ENCODE assay signal across 22 cellular contexts in genomic region chr2:3432693-3433338, GRCh38. TPM values are rescaled to one million over a fixed set of nuclear protein-coding genes. Genes with fewer than 3 reads are reported as not detected.
DNase-seq lines count a peak whose midpoint lies in the region; ATAC-seq and TF ChIP-seq lines count a peak whose summit lies in the region.
"Had no signal": no experiment of that assay in that cellular context is flagged by ENCODE, and none has a peak within 500 bp of the region (broad histone marks: within the 10 kb centered on the region; RNA-seq: fewer than 3 reads in every experiment).

No MANE protein-coding gene starts in this region.

- intact Hi-C loops in upper lobe of right lung (cut with DNase I) = no loop called here

- H3K4me3 ChIP-seq in upper lobe of right lung = no peak overlapping the region
- H3K4me3 ChIP-seq: A549, GM12878, prostate gland, stomach had no signal

- H3K4me1 ChIP-seq in upper lobe of right lung = no peaks in the 10 kb centered on the region
- H3K4me1 ChIP-seq: A549, prostate gland, stomach had no signal

- H3K27me3 ChIP-seq in upper lobe of right lung = no peaks in the 10 kb centered on the region
- H3K27me3 ChIP-seq: stomach had no signal

- TF ChIP-seq CTCF in glutamatergic neuron (IDR thresholded peaks at IDR 0.05; ENCODE audit: partially characterized antibody, unreplicated experiment) (no peak), upper lobe of right lung (IDR thresholded peaks at IDR 0.05) (no peak)

- H3K36me3 ChIP-seq in upper lobe of right lung = peaks cover 66% of the 10 kb centered on the region
- H3K36me3 ChIP-seq: prostate gland had no signal

- H3K4me1 Mint-ChIP-seq in activated naive CD8-positive, alpha-beta T cell (ENCODE audit: low read depth) = no peaks in the 10 kb centered on the region
- H3K4me1 Mint-ChIP-seq in activated naive CD8-positive, alpha-beta T cell treated with anti-CD3 and anti-CD28 coated beads for 36 hours = peaks cover under 1% of the 10 kb centered on the region
- H3K4me1 Mint-ChIP-seq in glutamatergic neuron (ENCODE audit: low read depth, unreplicated experiment) = peaks cover 39% of the 10 kb centered on the region
- H3K4me1 Mint-ChIP-seq: B cell, IgD-negative memory B cell had no signal

- no peak for DNase-seq in activated naive CD8-positive, alpha-beta T cell treated with anti-CD3 and anti-CD28 coated beads for 36 hours
- DNase-seq in glutamatergic neuron (no peak), medulla oblongata (ENCODE audit: extremely low spot score) (peak; percentile 34), upper lobe of right lung (no peak), inferior parietal cortex (ENCODE audit: extremely low spot score) (no peak)
- DNase-seq: activated CD4-positive, alpha-beta memory T cell treated with anti-CD3 and anti-CD28 coated beads for 36 hours; activated CD8-positive, alpha-beta memory T cell treated with anti-CD3 and anti-CD28 coated beads, Interleukin-2, amount 50 U/mL, for 48 hours; effector CD4-positive, alpha-beta T cell; erythroblast; NCI-H1092 treated with DMSO at 0.1 percent for 48 hours; NCI-H226; stomach had no signal

- H3K9me3 Mint-ChIP-seq in activated naive CD8-positive, alpha-beta T cell (ENCODE audit: low read depth) = no peaks in the 10 kb centered on the region
- no peaks in the 10 kb centered on the region for H3K9me3 Mint-ChIP-seq in activated naive CD8-positive, alpha-beta T cell treated with anti-CD3 and anti-CD28 coated beads for 36 hours
- peaks cover 3% of the 10 kb centered on the region for H3K9me3 Mint-ChIP-seq in glutamatergic neuron (ENCODE audit: unreplicated experiment)
- H3K9me3 Mint-ChIP-seq: activated CD4-positive, alpha-beta memory T cell treated with anti-CD3 and anti-CD28 coated beads for 36 hours; activated T-helper 2 cell treated with anti-CD3 and anti-CD28 coated beads, Interferon-gamma antibody, Interleukin-2, Interleukin-4, amounts not matched to agents 10 μg/mL and 5 μg/mL and 100 μg/mL, durations not matched to agents 14 hours and 24 hours and 36 hours; IgD-negative memory B cell had no signal

- ATAC-seq in upper lobe of right lung = no peak
- ATAC-seq in HG03280 (IDR thresholded peaks at IDR 0.05; ENCODE audit: unreplicated experiment) = no peak
- ATAC-seq in GM21737 (IDR thresholded peaks at IDR 0.05; ENCODE audit: unreplicated experiment) = no peak
- ATAC-seq: A549; activated CD4-positive, CD25-positive, alpha-beta regulatory T cell treated with anti-CD3 and anti-CD28 coated beads, Interleukin-2, amount 50 U/mL, for 24 hours; GM12878 had no signal

- H3K36me3 Mint-ChIP-seq in activated naive CD8-positive, alpha-beta T cell = no peaks in the 10 kb centered on the region
- peaks cover 9% of the 10 kb centered on the region for H3K36me3 Mint-ChIP-seq in activated naive CD8-positive, alpha-beta T cell treated with anti-CD3 and anti-CD28 coated beads for 36 hours
- H3K36me3 Mint-ChIP-seq in glutamatergic neuron (ENCODE audit: unreplicated experiment) = no peaks in the 10 kb centered on the region

- H3K9me3 ChIP-seq in upper lobe of right lung = no peaks in the 10 kb centered on the region
- H3K9me3 ChIP-seq: A549, prostate gland, stomach had no signal

- no peak overlapping the region for H3K4me3 Mint-ChIP-seq in activated naive CD8-positive, alpha-beta T cell
- H3K4me3 Mint-ChIP-seq in activated naive CD8-positive, alpha-beta T cell treated with anti-CD3 and anti-CD28 coated beads for 36 hours = no peak overlapping the region
- H3K4me3 Mint-ChIP-seq in glutamatergic neuron (ENCODE audit: unreplicated experiment) = no peak overlapping the region
- H3K4me3 Mint-ChIP-seq: activated CD4-positive, alpha-beta memory T cell treated with anti-CD3 and anti-CD28 coated beads for 36 hours; B cell; IgD-negative memory B cell had no signal

- H3K27ac ChIP-seq in upper lobe of right lung = peak overlapping the region; percentile 63
- H3K27ac ChIP-seq: A549, prostate gland, stomach had no signal

- no peaks in the 10 kb centered on the region for H3K27me3 Mint-ChIP-seq in activated naive CD8-positive, alpha-beta T cell
- H3K27me3 Mint-ChIP-seq in activated naive CD8-positive, alpha-beta T cell treated with anti-CD3 and anti-CD28 coated beads for 36 hours = no peaks in the 10 kb centered on the region
- H3K27me3 Mint-ChIP-seq in glutamatergic neuron (ENCODE audit: unreplicated experiment) = no peaks in the 10 kb centered on the region
- H3K27me3 Mint-ChIP-seq: activated CD4-positive, alpha-beta memory T cell treated with anti-CD3 and anti-CD28 coated beads for 36 hours; B cell; IgD-negative memory B cell had no signal

- peak overlapping the region; percentile 34 for H3K27ac Mint-ChIP-seq in activated naive CD8-positive, alpha-beta T cell
- no peak overlapping the region for H3K27ac Mint-ChIP-seq in activated naive CD8-positive, alpha-beta T cell treated with anti-CD3 and anti-CD28 coated beads for 36 hours
- H3K27ac Mint-ChIP-seq in glutamatergic neuron (ENCODE audit: unreplicated experiment) = peak overlapping the region; percentile 4
- H3K27ac Mint-ChIP-seq: activated CD4-positive, alpha-beta memory T cell treated with anti-CD3 and anti-CD28 coated beads for 36 hours; activated T-helper 2 cell treated with anti-CD3 and anti-CD28 coated beads, Interferon-gamma antibody, Interleukin-2, Interleukin-4, amounts not matched to agents 10 μg/mL and 5 μg/mL and 100 μg/mL, durations not matched to agents 14 hours and 24 hours and 36 hours; B cell had no signal

RNA-seq across cellular contexts. Expression of gene TRAPPC12, which starts 53.3 kb away (rescaled TPM):
- total RNA-seq in activated naive CD8-positive, alpha-beta T cell treated with anti-CD3 and anti-CD28 coated beads for 36 hours = 10 to 100 TPM; 58.7 to 64.6 TPM
- 130 TPM for total RNA-seq in glutamatergic neuron (ENCODE audit: unreplicated experiment)
- 89.8 TPM for total RNA-seq in upper lobe of right lung

RNA-seq across cellular contexts. Expression of gene EIPR1, which starts 55.2 kb away (rescaled TPM):
- 10 to 100 TPM; 38.3 to 43.1 TPM for total RNA-seq in activated naive CD8-positive, alpha-beta T cell treated with anti-CD3 and anti-CD28 coated beads for 36 hours
- total RNA-seq in glutamatergic neuron (ENCODE audit: unreplicated experiment) (43.8 TPM), upper lobe of right lung (16.6 TPM)
